Comparison of ENCODE assay signal across 1 cellular context in genomic region chr19:42216653-42217521, GRCh38.
TF ChIP-seq lines count a peak whose summit lies in the region.

No MANE protein-coding gene starts in this region.

TF ChIP-seq in SK-N-SH, 30 proteins besides CTCF, POLR2A, EP300 and RAD21 (continued from another document):
- TF ChIP-seq USF1 (IDR thresholded peaks at IDR 0.05; ENCODE audit: borderline replicate concordance, low read depth) = no peak
- TF ChIP-seq SIN3A (IDR thresholded peaks at IDR 0.05; ENCODE audit: borderline replicate concordance, low read depth, low read length) = no peak
TF ChIP-seq in SK-N-SH: peak in this region for 0.
